ENCODE assay signal across 8 cellular contexts in the genomic region with DNA sequence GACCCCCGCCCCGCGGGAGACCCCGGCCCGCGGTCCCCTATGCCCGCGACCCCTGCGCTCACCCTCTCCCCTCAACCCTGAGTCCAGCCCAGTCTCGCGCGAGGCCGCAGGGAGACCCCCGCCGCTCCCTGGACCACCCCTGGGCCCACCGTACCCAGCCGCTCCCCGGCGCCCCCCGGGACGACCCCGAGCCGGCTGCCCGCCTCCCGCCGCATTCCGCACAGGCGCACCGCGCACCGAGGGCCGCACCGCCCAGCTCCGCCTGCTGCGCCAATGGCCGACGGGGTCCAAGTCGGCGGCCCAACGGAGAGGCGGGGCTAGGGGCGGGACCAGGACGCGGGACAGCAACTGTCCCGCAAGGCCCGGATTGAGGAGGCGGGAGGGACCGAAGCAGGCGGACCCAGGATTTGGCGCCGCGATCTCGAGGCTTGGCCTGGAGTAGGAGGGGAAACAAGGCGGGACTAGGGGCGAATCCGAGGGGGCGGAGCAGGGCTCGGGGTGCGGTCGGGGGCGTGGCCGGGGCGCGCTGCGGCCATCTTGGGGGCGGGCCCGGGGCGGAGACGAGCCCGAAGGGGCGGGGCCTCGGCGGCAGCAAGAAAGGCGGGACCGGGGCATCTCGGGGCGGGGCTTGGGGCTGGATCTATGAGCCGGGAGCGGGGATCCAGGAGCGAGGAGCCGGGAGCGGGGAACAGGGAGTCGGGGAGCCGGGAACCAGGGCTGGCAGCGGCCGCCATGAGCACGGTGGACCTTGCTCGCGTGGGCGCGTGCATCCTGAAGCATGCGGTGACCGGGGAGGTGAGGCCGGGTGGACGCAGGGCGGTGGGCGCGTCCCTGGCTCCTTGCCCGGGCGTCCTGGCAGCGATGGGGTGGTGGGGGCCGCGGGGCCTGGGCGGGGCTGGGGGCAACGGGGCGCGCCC. TPM values are rescaled to one million over a fixed set of nuclear protein-coding genes. Genes with fewer than 3 reads are reported as not detected.
DNase-seq lines count a peak whose midpoint lies in the region; ATAC-seq, FAIRE-seq and TF ChIP-seq lines count a peak whose summit lies in the region.

A gene with protein sequence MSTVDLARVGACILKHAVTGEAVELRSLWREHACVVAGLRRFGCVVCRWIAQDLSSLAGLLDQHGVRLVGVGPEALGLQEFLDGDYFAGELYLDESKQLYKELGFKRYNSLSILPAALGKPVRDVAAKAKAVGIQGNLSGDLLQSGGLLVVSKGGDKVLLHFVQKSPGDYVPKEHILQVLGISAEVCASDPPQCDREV (plus strand): TSS at position 624 of the 917 bp plus-strand sequence. CDS start 109 bp downstream, at position 733.

- peak; percentile 99 for DNase-seq in NCI-H2171 (lab: John Stamatoyannopoulos, UW)
- DNase-seq in UCSD-AML1 (lab: John Stamatoyannopoulos, UW; ENCODE audit: unreplicated experiment): peak; percentile 99
- peak; percentile 83 for DNase-seq in iPS DF 19.7 (ENCODE audit: low read depth, low spot score)
- DNase-seq in sciatic nerve (ENCODE audit: low spot score): peak; percentile 100

- peak within 1 kb of the TSS; percentile 75 to 97 (median 95) for H3K27ac Mint-ChIP-seq in brain

- peak; percentile 92 for FAIRE-seq in A204.1 (lab: Jason Lieb, UNC)

- H3K4me1 Mint-ChIP-seq in brain: peaks cover 26% of the 10 kb centered on the region

- H3K9me3 Mint-ChIP-seq in brain: peaks cover 0 to 3% (median 0%) of the 10 kb centered on the region in 5 experiments

- ATAC-seq in GM18858 (IDR thresholded peaks at IDR 0.05; ENCODE audit: unreplicated experiment) (peak; percentile 37), HG03066 (IDR thresholded peaks at IDR 0.05; ENCODE audit: low read depth, unreplicated experiment) (peak; percentile 56), sciatic nerve (peak; percentile 94)

- intact Hi-C loops in sciatic nerve (cut with DNase I): no loop called here

- H3K4me3 Mint-ChIP-seq in brain: peak within 1 kb of the TSS; percentile 86 to 91 (median 88)

- H3K36me3 Mint-ChIP-seq in brain: peaks cover 9% of the 10 kb centered on the region

- H3K27me3 Mint-ChIP-seq in brain: peaks cover 6% of the 10 kb centered on the region

- TF ChIP-seq CTCF in brain (conservative IDR thresholded peaks at IDR 0.05): no peak

RNA-seq across cellular contexts. Expression of the gene that starts here (rescaled TPM):
- polyA plus RNA-seq in brain (ENCODE audit: insufficient read depth, low read depth, low replicate concordance): 42.7 TPM
- 23.9 TPM for total RNA-seq in sciatic nerve

Comparison
In these comparisons a context has a peak if more than half of its experiments do, and no peak if none do; other contexts are left out.
1. Peak in every context shown above with its lines: DNase-seq and ATAC-seq.
2. ATAC-seq: peak in every context shown above with its lines; median percentile 94 in sciatic nerve; 56 in HG03066; 37 in GM18858.